In genomic region chr14:26363689-26364088, GRCh38 we compare ENCODE assay signal across 11 cellular contexts.
"Had no signal": no experiment of that assay in that cellular context is flagged by ENCODE, and none has a peak within 500 bp of the region (broad histone marks: within the 10 kb centered on the region; RNA-seq: fewer than 3 reads in every experiment).

No MANE protein-coding gene starts in this region.

- H3K9me3 ChIP-seq: HAP-1 had no signal

- H3K9ac ChIP-seq: GM23248 had no signal

- H2AFZ ChIP-seq: GM23248, GM23338 had no signal

- H3K36me3 ChIP-seq: HAP-1 had no signal

- H3K4me1 ChIP-seq: HAP-1 had no signal

- ATAC-seq: GM23338, HCT116 had no signal

- H3K27ac ChIP-seq: GM23248 had no signal

- DNase-seq: GM23248, GOT3, H7, H9, HCEC 1CT, HFFc6 had no signal

- H3K4me3 ChIP-seq: GM23248, GM23338, HAP-1 had no signal

- FAIRE-seq: H1, H54 had no signal

- H3K4me2 ChIP-seq: GM23338 had no signal
